In genomic region chr14:90159688-90160087, GRCh38 we compare ENCODE assay signal across 14 cellular contexts.
DNase-seq lines count a peak whose midpoint lies in the region; ATAC-seq and TF ChIP-seq lines count a peak whose summit lies in the region.
"Had no signal": no experiment of that assay in that cellular context is flagged by ENCODE, and none has a peak within 500 bp of the region (broad histone marks: within the 10 kb centered on the region; RNA-seq: fewer than 3 reads in every experiment).

No MANE protein-coding gene starts in this region.

- H3K27me3 ChIP-seq in cardiac muscle cell (no peaks in the 10 kb centered on the region), right atrium auricular region (no peaks in the 10 kb centered on the region)
- H3K27me3 ChIP-seq: BLaER1 treated with 17β-estradiol and CSF1 and Interleukin-3, amounts not matched to agents 10 nM and 100 nM had no signal

- 67 to 100% methylated on average over 1 of the region's 4 CpGs for WGBS in mesodermal cell (ENCODE audit: insufficient coverage in 2 of 2), 2 experiments

- H3K9me3 ChIP-seq in cardiac muscle cell (ENCODE audit: low read depth) (no peaks in the 10 kb centered on the region), right atrium auricular region (no peaks in the 10 kb centered on the region), mesodermal cell (ENCODE audit: control insufficient read depth, low read length) (no peaks in the 10 kb centered on the region)

- H3K27ac ChIP-seq in cardiac muscle cell (peak overlapping the region; percentile 43), right atrium auricular region (no peak overlapping the region), mesodermal cell (ENCODE audit: low read depth, low read length, severe bottlenecking) (peak overlapping the region; percentile 29)
- H3K27ac ChIP-seq: BLaER1 treated with 17β-estradiol and CSF1 and Interleukin-3, amounts not matched to agents 10 nM and 100 nM had no signal

- TF ChIP-seq CTCF in cardiac muscle cell (IDR thresholded peaks at IDR 0.05; ENCODE audit: low read depth, low read length) (no peak), right atrium auricular region (IDR thresholded peaks at IDR 0.05) (no peak)

- H3K4me1 ChIP-seq in cardiac muscle cell (ENCODE audit: low read depth) (peaks cover 12% of the 10 kb centered on the region), right atrium auricular region (no peaks in the 10 kb centered on the region), mesodermal cell (ENCODE audit: control insufficient read depth, insufficient read depth, low read length, poor library complexity, severe bottlenecking) (no peaks in the 10 kb centered on the region)
- H3K4me1 ChIP-seq: HAP-1 had no signal

- H3K36me3 ChIP-seq in cardiac muscle cell, result no peaks in the 10 kb centered on the region
- no peaks in the 10 kb centered on the region for H3K36me3 ChIP-seq in right atrium auricular region
- no peaks in the 10 kb centered on the region for H3K36me3 ChIP-seq in mesodermal cell (ENCODE audit: control insufficient read depth, insufficient read depth, low read length)
- H3K36me3 ChIP-seq: HAP-1 had no signal

- ATAC-seq in HG03432 (IDR thresholded peaks at IDR 0.05; ENCODE audit: unreplicated experiment) (no peak), GM21576 (IDR thresholded peaks at IDR 0.05; ENCODE audit: unreplicated experiment) (no peak)

- H3K4me3 ChIP-seq in cardiac muscle cell, result no peak overlapping the region
- H3K4me3 ChIP-seq in right atrium auricular region, result no peak overlapping the region
- no peak overlapping the region for H3K4me3 ChIP-seq in mesodermal cell (ENCODE audit: extremely low read depth, insufficient read depth, low read length, poor library complexity, severe bottlenecking)
- H3K4me3 ChIP-seq: BLaER1 treated with 17β-estradiol and CSF1 and Interleukin-3, amounts not matched to agents 10 nM and 100 nM; HAP-1 had no signal

- no peak for DNase-seq in cardiac muscle cell (ENCODE audit: low read depth in 1 of 2, low spot score in 1 of 2)
- no peak for DNase-seq in right atrium auricular region (ENCODE audit: low spot score)
- peak; percentile 41 for DNase-seq in NCI-H69 (lab: John Stamatoyannopoulos, UW)
- DNase-seq: CD4-positive, alpha-beta T cell; CD8-positive, alpha-beta memory T cell; DMS53; DMS79 treated with DMSO at 0.1 percent for 48 hours; GF-D8; GOT3 had no signal

Comparison
In these comparisons a context has a peak if more than half of its experiments do, and no peak if none do; other contexts are left out.
1. H3K27ac ChIP-seq: peak in cardiac muscle cell (single experiment) and mesodermal cell (single experiment); none in right atrium auricular region (0 of 2).